ENCODE assay signal across 12 cellular contexts in genomic region chr2:112667540-112667939, GRCh38. TPM values are rescaled to one million over a fixed set of nuclear protein-coding genes. Genes with fewer than 3 reads are reported as not detected.
"Had no signal": no experiment of that assay in that cellular context is flagged by ENCODE, and none has a peak within 500 bp of the region (broad histone marks: within the 10 kb centered on the region; RNA-seq: fewer than 3 reads in every experiment).

No MANE protein-coding gene starts in this region.

RNA-seq across cellular contexts. Expression of gene NT5DC4, which starts 53.3 kb away (rescaled TPM):
- total RNA-seq: stomach, subcutaneous adipose tissue, temporal lobe, thoracic aorta, thyroid gland, tibial nerve, transverse colon, upper lobe of right lung, ureter, urinary bladder, uterus, vagina had no signal
- polyA plus RNA-seq: stomach, urinary bladder had no signal
